Comparison of ENCODE assay signal across 10 cellular contexts in the genomic region with DNA sequence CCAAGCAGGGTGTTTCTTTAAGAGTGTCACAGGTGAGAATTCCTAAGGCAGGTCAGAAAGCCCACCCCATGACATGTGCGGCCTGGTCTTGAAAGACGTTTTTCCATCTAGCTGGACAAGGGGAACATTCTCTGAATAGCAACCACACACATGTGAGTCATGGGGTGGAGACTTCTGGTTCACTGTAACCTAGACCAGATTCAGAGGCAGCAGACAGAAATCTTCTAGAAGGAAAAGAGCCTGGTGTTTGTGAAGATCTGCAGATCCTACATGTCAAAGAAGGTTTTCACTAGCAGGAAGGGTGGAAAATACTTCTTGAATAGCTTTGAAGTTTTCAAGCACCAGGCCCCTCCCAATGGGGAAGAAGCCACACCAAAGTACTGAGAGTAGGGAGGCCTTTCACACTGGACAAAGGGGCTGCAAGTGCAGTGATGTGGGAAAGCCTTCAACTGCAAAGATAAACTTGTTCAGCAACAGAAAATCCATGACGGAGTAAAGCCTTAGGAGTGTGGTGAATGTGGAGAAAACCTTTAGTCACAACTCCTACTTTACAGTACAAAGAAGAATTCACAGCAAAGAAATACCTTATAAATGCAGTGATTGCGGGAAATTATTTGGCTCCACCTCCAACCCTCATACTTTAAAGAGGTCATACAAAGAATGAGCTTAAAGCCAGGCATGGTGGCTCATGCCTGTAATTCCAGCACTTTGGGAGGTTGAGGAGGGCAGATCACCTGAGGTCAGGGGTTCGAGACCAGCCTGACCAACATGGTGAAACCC. TPM values are rescaled to one million over a fixed set of nuclear protein-coding genes. Genes with fewer than 3 reads are reported as not detected.
DNase-seq lines count a peak whose midpoint lies in the region; ATAC-seq and TF ChIP-seq lines count a peak whose summit lies in the region.
"Had no signal": no experiment of that assay in that cellular context is flagged by ENCODE, and none has a peak within 500 bp of the region (broad histone marks: within the 10 kb centered on the region; RNA-seq: fewer than 3 reads in every experiment).

No MANE protein-coding gene starts in this region.

- POLR2A ChIA-PET in activated CD4-positive, alpha-beta T cell treated with anti-CD3 and anti-CD28 coated beads for 36 hours (lab: Charles Lee), result no interaction called here

- H3K27me3 ChIP-seq in vagina, result no peaks in the 10 kb centered on the region

- no peaks in the 10 kb centered on the region for H3K9me3 Mint-ChIP-seq in activated CD4-positive, alpha-beta T cell treated with anti-CD3 and anti-CD28 coated beads for 36 hours (ENCODE audit: low read depth)

- no peak for TF ChIP-seq CTCF in vagina (IDR thresholded peaks at IDR 0.05)

- DNase-seq in Right ventricle myocardium inferior (ENCODE audit: missing footprints) (no peak), cardiac septum (ENCODE audit: low spot score) (no peak), astrocyte of the hippocampus (ENCODE audit: low read depth, low spot score) (peak; percentile 74), islet precursor cell (peak; percentile 96), vagina (ENCODE audit: extremely low spot score in 2 of 2) (no peak), activated gamma-delta T cell (lab: John Stamatoyannopoulos, UW) (no peak), NCI-H2029 (lab: John Stamatoyannopoulos, UW) (no peak)
- DNase-seq in activated CD4-positive, alpha-beta T cell treated with anti-CD3 and anti-CD28 coated beads for 36 hours, result no peak
- DNase-seq: KBM-7 had no signal

- no peak for TF ChIP-seq POLR2A in vagina (IDR thresholded peaks at IDR 0.05)

- no peak overlapping the region for H3K4me3 ChIP-seq in vagina

- H3K4me1 ChIP-seq in vagina, result peaks cover 50% of the 10 kb centered on the region

- intact Hi-C loops in Right ventricle myocardium inferior (cut with DNase I), result no loop called here
- intact Hi-C loops in cardiac septum (cut with DNase I), result no loop called here
- intact Hi-C loops in vagina (cut with DNase I), result no loop called here
- intact Hi-C loops in activated CD4-positive, alpha-beta T cell treated with anti-CD3 and anti-CD28 coated beads for 36 hours (cut with DNase I, micrococcal nuclease), result no loop called here

- H3K4me1 Mint-ChIP-seq in activated CD4-positive, alpha-beta T cell treated with anti-CD3 and anti-CD28 coated beads for 36 hours, result peaks cover 52% of the 10 kb centered on the region

- no peak overlapping the region for H3K4me3 Mint-ChIP-seq in activated CD4-positive, alpha-beta T cell treated with anti-CD3 and anti-CD28 coated beads for 36 hours

- no peaks in the 10 kb centered on the region for H3K27me3 Mint-ChIP-seq in activated CD4-positive, alpha-beta T cell treated with anti-CD3 and anti-CD28 coated beads for 36 hours

- H3K36me3 ChIP-seq in vagina, result no peaks in the 10 kb centered on the region

- no peak overlapping the region for H3K27ac Mint-ChIP-seq in activated CD4-positive, alpha-beta T cell treated with anti-CD3 and anti-CD28 coated beads for 36 hours

- CTCF ChIA-PET in activated CD4-positive, alpha-beta T cell treated with anti-CD3 and anti-CD28 coated beads for 36 hours (lab: Charles Lee), result interaction anchor here (0.6 to 0.7 kb wide), 2 partner anchors 209 to 533 kb away, joined by 3 read pairs; no protein-coding TSS in a partner anchor

- no peaks in the 10 kb centered on the region for H3K9me3 ChIP-seq in vagina

- peak; percentile 45 for ATAC-seq in Right ventricle myocardium inferior
- ATAC-seq in activated CD4-positive, alpha-beta T cell treated with anti-CD3 and anti-CD28 coated beads for 36 hours, result no peak

- H3K36me3 Mint-ChIP-seq in activated CD4-positive, alpha-beta T cell treated with anti-CD3 and anti-CD28 coated beads for 36 hours (ENCODE audit: low read depth), result peaks cover 16% of the 10 kb centered on the region

- peak overlapping the region; percentile 10 for H3K27ac ChIP-seq in vagina
- H3K27ac ChIP-seq: C4-2B had no signal

RNA-seq across cellular contexts. Expression of a gene that starts 17.6 kb away (rescaled TPM):
- total RNA-seq in Right ventricle myocardium inferior (64.9 TPM), cardiac septum (85.9 TPM), vagina (48.1 TPM)
- 10 to 100 TPM; 74.5 to 82.0 TPM for total RNA-seq in activated CD4-positive, alpha-beta T cell treated with anti-CD3 and anti-CD28 coated beads for 36 hours

RNA-seq across cellular contexts. Expression of a gene that starts 39.2 kb away (rescaled TPM):
- total RNA-seq in Right ventricle myocardium inferior, result 38.2 TPM
- total RNA-seq in cardiac septum, result 33.4 TPM
- total RNA-seq in vagina, result 15.5 TPM
- 1 to 10 TPM; 8.2 to 9.2 TPM for total RNA-seq in activated CD4-positive, alpha-beta T cell treated with anti-CD3 and anti-CD28 coated beads for 36 hours

Comparison
In these comparisons a context has a peak if more than half of its experiments do, and no peak if none do; other contexts are left out.
1. DNase-seq: peak in astrocyte of the hippocampus (single experiment) and islet precursor cell (single experiment); none in Right ventricle myocardium inferior (single experiment), cardiac septum (single experiment), vagina (0 of 2), activated gamma-delta T cell (single experiment), NCI-H2029 (single experiment) and activated CD4-positive, alpha-beta T cell treated with anti-CD3 and anti-CD28 coated beads for 36 hours (single experiment).